Comparison of ENCODE assay signal across 1 cellular context in genomic region chr10:91284486-91285090, GRCh38.
TF ChIP-seq lines count a peak whose summit lies in the region.

No MANE protein-coding gene starts in this region.

TF ChIP-seq in GM23338, 12 proteins besides CTCF, POLR2A, EP300 and RAD21:
- TF ChIP-seq STAT1 (IDR thresholded peaks at IDR 0.05; ENCODE audit: unreplicated experiment): no peak
- TF ChIP-seq EZH2 (IDR thresholded peaks at IDR 0.05; ENCODE audit: low read depth, unreplicated experiment): no peak
- no peak for TF ChIP-seq ETS1 (IDR thresholded peaks at IDR 0.05)
- no peak for TF ChIP-seq EZH2phosphoT487 (IDR thresholded peaks at IDR 0.05; ENCODE audit: unreplicated experiment)
- TF ChIP-seq NANOG (IDR thresholded peaks at IDR 0.05; ENCODE audit: borderline replicate concordance): no peak
- no peak for TF ChIP-seq POLR2AphosphoS5 (IDR thresholded peaks at IDR 0.05; ENCODE audit: low read depth)
- TF ChIP-seq JUNB (IDR thresholded peaks at IDR 0.05; ENCODE audit: unreplicated experiment): no peak
- no peak for TF ChIP-seq CREB1 (CRISPR knock-in tag; IDR thresholded peaks at IDR 0.05; ENCODE audit: low read depth)
- TF ChIP-seq, protein P1, sequence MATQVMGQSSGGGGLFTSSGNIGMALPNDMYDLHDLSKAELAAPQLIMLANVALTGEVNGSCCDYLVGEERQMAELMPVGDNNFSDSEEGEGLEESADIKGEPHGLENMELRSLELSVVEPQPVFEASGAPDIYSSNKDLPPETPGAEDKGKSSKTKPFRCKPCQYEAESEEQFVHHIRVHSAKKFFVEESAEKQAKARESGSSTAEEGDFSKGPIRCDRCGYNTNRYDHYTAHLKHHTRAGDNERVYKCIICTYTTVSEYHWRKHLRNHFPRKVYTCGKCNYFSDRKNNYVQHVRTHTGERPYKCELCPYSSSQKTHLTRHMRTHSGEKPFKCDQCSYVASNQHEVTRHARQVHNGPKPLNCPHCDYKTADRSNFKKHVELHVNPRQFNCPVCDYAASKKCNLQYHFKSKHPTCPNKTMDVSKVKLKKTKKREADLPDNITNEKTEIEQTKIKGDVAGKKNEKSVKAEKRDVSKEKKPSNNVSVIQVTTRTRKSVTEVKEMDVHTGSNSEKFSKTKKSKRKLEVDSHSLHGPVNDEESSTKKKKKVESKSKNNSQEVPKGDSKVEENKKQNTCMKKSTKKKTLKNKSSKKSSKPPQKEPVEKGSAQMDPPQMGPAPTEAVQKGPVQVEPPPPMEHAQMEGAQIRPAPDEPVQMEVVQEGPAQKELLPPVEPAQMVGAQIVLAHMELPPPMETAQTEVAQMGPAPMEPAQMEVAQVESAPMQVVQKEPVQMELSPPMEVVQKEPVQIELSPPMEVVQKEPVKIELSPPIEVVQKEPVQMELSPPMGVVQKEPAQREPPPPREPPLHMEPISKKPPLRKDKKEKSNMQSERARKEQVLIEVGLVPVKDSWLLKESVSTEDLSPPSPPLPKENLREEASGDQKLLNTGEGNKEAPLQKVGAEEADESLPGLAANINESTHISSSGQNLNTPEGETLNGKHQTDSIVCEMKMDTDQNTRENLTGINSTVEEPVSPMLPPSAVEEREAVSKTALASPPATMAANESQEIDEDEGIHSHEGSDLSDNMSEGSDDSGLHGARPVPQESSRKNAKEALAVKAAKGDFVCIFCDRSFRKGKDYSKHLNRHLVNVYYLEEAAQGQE (IDR thresholded peaks at IDR 0.05; ENCODE audit: unreplicated experiment): no peak
- TF ChIP-seq ZNF331 (CRISPR knock-in tag; IDR thresholded peaks at IDR 0.05; ENCODE audit: low read depth): no peak
- TF ChIP-seq ZNF462 (CRISPR knock-in tag; IDR thresholded peaks at IDR 0.05): no peak
- no peak for TF ChIP-seq ZNF114 (CRISPR knock-in tag; IDR thresholded peaks at IDR 0.05)
